Comparison of ENCODE assay signal across 19 cellular contexts in genomic region chr2:161228511-161229240, GRCh38.
A peak's percentile ranks its signal among the peaks of the same experiment; 100 is the strongest.
DNase-seq lines count a peak whose midpoint lies in the region; ATAC-seq and TF ChIP-seq lines count a peak whose summit lies in the region.
"Had no signal": no experiment of that assay in that cellular context is flagged by ENCODE, and none has a peak within 500 bp of the region (broad histone marks: within the 10 kb centered on the region; RNA-seq: fewer than 3 reads in every experiment).

No MANE protein-coding gene starts in this region.

- no peak overlapping the region for H3K4me2 ChIP-seq in GM23248 (ENCODE audit: unreplicated experiment)
- H3K4me2 ChIP-seq in hepatocyte, result no peak overlapping the region

- H2AFZ ChIP-seq in GM23248 (no peak overlapping the region), hepatocyte (no peak overlapping the region)

- no peak for TF ChIP-seq CTCF in hepatocyte (IDR thresholded peaks at IDR 0.05; ENCODE audit: poor library complexity)
- TF ChIP-seq CTCF in upper lobe of left lung (IDR thresholded peaks at IDR 0.05), result no peak
- no peak for TF ChIP-seq CTCF in tibial nerve (IDR thresholded peaks at IDR 0.05)

- peaks cover 22% of the 10 kb centered on the region for H3F3A ChIP-seq in GM23248 (ENCODE audit: insufficient read depth)

- no peak overlapping the region for H3K9ac ChIP-seq in GM23248

- no peaks in the 10 kb centered on the region for H3K9me2 ChIP-seq in GM23248 (ENCODE audit: insufficient read depth)
- no peaks in the 10 kb centered on the region for H3K9me2 ChIP-seq in hepatocyte (replicated peaks; ENCODE audit: insufficient read depth)

- 59 to 60% methylated on average over 6 of the region's 6 CpGs for WGBS in GM23248 (ENCODE audit: low coverage in 1 of 2, low lambda C conversion rate in 2 of 2, missing lambda C conversion rate in 2 of 2), 2 experiments
- 87% methylated on average over 6 of the region's 6 CpGs for WGBS in hepatocyte (ENCODE audit: low lambda C conversion rate, missing lambda C conversion rate)
- WGBS in upper lobe of left lung, 2 donors, result 81 to 82% methylated on average over 6 of the region's 6 CpGs
- WGBS in tibial nerve, 2 donors, result 88 to 94% methylated on average over 6 of the region's 6 CpGs

- H3K27ac ChIP-seq in GM23248, result peak overlapping the region; percentile 61
- no peak overlapping the region for H3K27ac ChIP-seq in hepatocyte
- H3K27ac ChIP-seq in upper lobe of left lung, result no peak overlapping the region
- no peak overlapping the region for H3K27ac ChIP-seq in tibial nerve
- H3K27ac ChIP-seq: foreskin keratinocyte, pancreas had no signal

- peaks cover 50% of the 10 kb centered on the region for H3K36me3 ChIP-seq in GM23248 (ENCODE audit: low read depth)
- no peaks in the 10 kb centered on the region for H3K36me3 ChIP-seq in hepatocyte (replicated peaks; ENCODE audit: insufficient read depth, low read depth)
- peaks cover 0 to 81% (median 23%) of the 10 kb centered on the region in 4 donors for H3K36me3 ChIP-seq in upper lobe of left lung
- peaks cover 0 to 62% (median 0%) of the 10 kb centered on the region in 3 donors for H3K36me3 ChIP-seq in tibial nerve

- DNase-seq in GM23248 (peak; percentile 72), RKO (ENCODE audit: low spot score) (peak; percentile 70), hepatocyte (ENCODE audit: low spot score) (peak; percentile 23), upper lobe of left lung (no peak), tibial nerve (ENCODE audit: low spot score in 2 of 2) (no peak), cerebellar cortex (ENCODE audit: low spot score) (no peak)
- DNase-seq: activated effector memory CD4-positive, alpha-beta T cell treated with anti-CD3 and anti-CD28 coated beads, Interleukin-2, amount 50 U/mL, for 16 hours; AML-193; DMS79 treated with DMSO at 0.1 percent for 48 hours; foreskin keratinocyte; Kasumi-1; kidney; mesendoderm; naive thymus-derived CD4-positive, alpha-beta T cell; NCI-H1105; NCI-H524 treated with DMSO at 0.1 percent for 48 hours; pancreas had no signal

- TF ChIP-seq POLR2A in upper lobe of left lung (IDR thresholded peaks at IDR 0.05), result no peak
- no peak for TF ChIP-seq POLR2A in tibial nerve (IDR thresholded peaks at IDR 0.05)

- ATAC-seq in upper lobe of left lung (ENCODE audit: low FRiP score in 2 of 2) (peak; percentile 31 to 78), GM21423 (IDR thresholded peaks at IDR 0.05; ENCODE audit: unreplicated experiment) (no peak)
- ATAC-seq: foreskin keratinocyte; naive thymus-derived CD4-positive, alpha-beta T cell; pancreas; sciatic nerve had no signal

- H3K79me2 ChIP-seq in GM23248 (ENCODE audit: insufficient read depth), result 0 out of 2 replicates have a peak, but pooled peaks cover 8% of the 10 kb centered on the region
- H3K79me2 ChIP-seq in hepatocyte, result no peaks in the 10 kb centered on the region

- no peaks in the 10 kb centered on the region for H4K20me1 ChIP-seq in GM23248 (ENCODE audit: insufficient read depth)
- no peaks in the 10 kb centered on the region for H4K20me1 ChIP-seq in hepatocyte (ENCODE audit: insufficient read depth, poor library complexity, severe bottlenecking)

- H3K4me3 ChIP-seq in GM23248 (no peak overlapping the region), hepatocyte (no peak overlapping the region), upper lobe of left lung (no peak overlapping the region), tibial nerve (no peak overlapping the region)
- H3K4me3 ChIP-seq: pancreas had no signal

- H3K9me3 ChIP-seq in GM23248 (ENCODE audit: low read depth) (no peaks in the 10 kb centered on the region), hepatocyte (ENCODE audit: low read depth) (no peaks in the 10 kb centered on the region), upper lobe of left lung (no peaks in the 10 kb centered on the region), tibial nerve (no peaks in the 10 kb centered on the region)
- H3K9me3 ChIP-seq: pancreas had no signal

- TF ChIP-seq EP300 in upper lobe of left lung (IDR thresholded peaks at IDR 0.05) (peak in 2 of 4 donors; percentile 1 to 33), tibial nerve (IDR thresholded peaks at IDR 0.05) (no peak)

- in situ Hi-C loops in GM23248 (cut with MboI), result no loop called here

- H3K27me3 ChIP-seq in GM23248 (replicated peaks; ENCODE audit: insufficient read depth) (no peaks in the 10 kb centered on the region), hepatocyte (no peaks in the 10 kb centered on the region), upper lobe of left lung (no peaks in the 10 kb centered on the region), tibial nerve (no peaks in the 10 kb centered on the region)
- H3K27me3 ChIP-seq: foreskin keratinocyte, pancreas had no signal

- H3K4me1 ChIP-seq in GM23248 (ENCODE audit: insufficient read depth) (peaks cover 9% of the 10 kb centered on the region), hepatocyte (ENCODE audit: insufficient read depth) (no peaks in the 10 kb centered on the region), upper lobe of left lung (no peaks in the 10 kb centered on the region), tibial nerve (no peaks in the 10 kb centered on the region)
- H3K4me1 ChIP-seq: foreskin keratinocyte had no signal

Comparison
In these comparisons a context has a peak if more than half of its experiments do, and no peak if none do; other contexts are left out.
1. DNase-seq: peak in GM23248 (single experiment), RKO (single experiment) and hepatocyte (single experiment); none in upper lobe of left lung (0 of 2), tibial nerve (0 of 2) and cerebellar cortex (single experiment).